In the genomic region with DNA sequence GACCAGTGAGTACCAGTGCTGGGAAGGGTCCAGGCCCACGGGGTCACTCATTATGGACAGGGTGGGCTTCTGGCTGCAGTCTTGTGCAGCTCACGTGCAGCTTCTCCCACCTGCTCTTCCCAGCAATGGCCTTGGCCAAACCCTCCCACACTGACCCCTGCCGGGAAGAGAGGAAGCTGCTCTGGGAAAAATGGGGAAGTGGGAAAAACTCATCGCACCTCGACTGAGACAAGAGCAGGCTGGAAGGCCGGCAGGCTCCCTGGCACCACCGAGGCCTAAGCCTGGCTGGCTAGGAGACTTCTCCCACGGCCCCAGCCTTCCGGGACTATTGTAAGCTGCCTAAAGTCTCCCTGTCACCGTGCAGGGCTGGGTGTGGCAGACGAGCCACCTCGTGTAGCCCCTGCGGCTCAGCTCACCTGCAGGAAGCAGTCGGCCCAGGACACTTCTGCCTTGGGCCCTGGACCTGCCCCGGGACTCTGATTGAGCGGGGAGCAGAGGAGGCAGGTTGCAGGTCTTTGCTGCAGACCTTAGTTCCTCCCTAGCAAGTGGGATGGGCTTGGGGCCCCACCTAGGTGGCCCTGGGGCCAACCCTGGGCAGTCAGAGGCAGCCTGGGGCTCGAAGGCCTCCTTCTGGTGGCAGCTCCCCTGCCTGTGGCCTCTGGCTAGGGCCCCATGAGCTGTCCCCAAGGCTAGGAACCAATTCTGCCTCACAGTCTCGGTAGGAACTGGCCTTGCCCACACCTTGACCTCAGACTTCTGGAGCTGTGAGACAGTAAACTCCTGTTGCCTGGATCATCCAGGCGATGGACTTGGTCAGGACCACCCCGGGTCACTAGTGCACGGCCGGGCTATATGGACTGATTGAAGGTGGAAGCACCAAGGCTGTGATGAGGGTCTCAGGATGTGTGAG, we compare ENCODE assay signal across 14 cellular contexts. TPM values are rescaled to one million over a fixed set of nuclear protein-coding genes. Genes with fewer than 3 reads are reported as not detected.
DNase-seq lines count a peak whose midpoint lies in the region; ATAC-seq, FAIRE-seq and TF ChIP-seq lines count a peak whose summit lies in the region.
"Had no signal": no experiment of that assay in that cellular context is flagged by ENCODE, and none has a peak within 500 bp of the region (broad histone marks: within the 10 kb centered on the region; RNA-seq: fewer than 3 reads in every experiment).

No MANE protein-coding gene starts in this region.

- no peak overlapping the region for H3K4me3 ChIP-seq in small intestine (ENCODE audit: low read depth in 1 of 2, low read length in 2 of 2)
- H3K4me3 ChIP-seq: gastrocnemius medialis had no signal

- H3K4me1 ChIP-seq in small intestine (ENCODE audit: control insufficient read depth in 2 of 2, insufficient read depth in 1 of 2, low read depth in 1 of 2, low read length in 1 of 2): no peaks in the 10 kb centered on the region
- H3K4me1 ChIP-seq: gastrocnemius medialis had no signal

- FAIRE-seq in frontal cortex (lab: Jason Lieb, UNC): no peak
- FAIRE-seq in small intestine (lab: Jason Lieb, UNC): no peak

- no peaks in the 10 kb centered on the region for H3K36me3 ChIP-seq in small intestine (ENCODE audit: control insufficient read depth in 2 of 2, insufficient read depth in 2 of 2, low read length in 2 of 2)
- H3K36me3 ChIP-seq: gastrocnemius medialis had no signal

- no peak for TF ChIP-seq POLR2A in GM18505 (IDR thresholded peaks at IDR 0.05; ENCODE audit: borderline replicate concordance, extremely low read depth, insufficient read depth, insufficient read length)

- peak; percentile 35 for DNase-seq in DMS 273 (lab: John Stamatoyannopoulos, UW; ENCODE audit: unreplicated experiment)
- DNase-seq in DMS 273 treated with DMSO at 0.1 percent for 48 hours (lab: John Stamatoyannopoulos, UW): no peak
- DNase-seq in UCSD-AML1 (lab: John Stamatoyannopoulos, UW; ENCODE audit: unreplicated experiment): peak; percentile 47
- peak; percentile 6 to 30 for DNase-seq in frontal cortex (ENCODE audit: low spot score in 2 of 2)
- DNase-seq in small intestine: peak; percentile 22
- DNase-seq: activated gamma-delta T cell treated with Interleukin-2 at 50 U/mL for 16 hours, gastrocnemius medialis, NCI-H146 had no signal

- no peak overlapping the region for H3K27ac ChIP-seq in small intestine (ENCODE audit: low read depth in 1 of 2, low read length in 1 of 2)
- H3K27ac ChIP-seq: gastrocnemius medialis had no signal

- peaks cover under 1 to 4% of the 10 kb centered on the region in 2 donors for H3K27me3 ChIP-seq in small intestine (ENCODE audit: control insufficient read depth in 2 of 2, insufficient read depth in 2 of 2, low read length in 2 of 2)

- ATAC-seq in HG02981 (IDR thresholded peaks at IDR 0.05; ENCODE audit: unreplicated experiment): no peak
- no peak for ATAC-seq in GM19463 (IDR thresholded peaks at IDR 0.05; ENCODE audit: unreplicated experiment)
- ATAC-seq in GM18505 (IDR thresholded peaks at IDR 0.05; ENCODE audit: unreplicated experiment): no peak

- no peaks in the 10 kb centered on the region for H3K9me3 ChIP-seq in small intestine (ENCODE audit: control insufficient read depth, low read depth)
- H3K9me3 ChIP-seq: gastrocnemius medialis had no signal

- WGBS in small intestine, 3 donors: 40 to 59% (median 48%) methylated on average over 22 of the region's 22 CpGs

RNA-seq across cellular contexts. Expression of gene MRGPRG, which starts 23.1 kb away (rescaled TPM):
- not detected for total RNA-seq in frontal cortex
- polyA plus RNA-seq in small intestine: not detected
- total RNA-seq: A172; gastrocnemius medialis; pulmonary artery endothelial cell; T-helper 1 cell treated with Interleukin-12 subunit alpha and Interleukin-12 subunit beta and Interleukin-4 antibody, amounts not matched to agents 30 ng/mL and 1 ng/mL, for 36 hours had no signal

RNA-seq across cellular contexts. Expression of gene OSBPL5, which starts 30.4 kb away (rescaled TPM):
- total RNA-seq in frontal cortex: 28.9 TPM
- 10 to 100 TPM in 1 of 3 donors, 1 to 10 TPM in 2; 1.6 to 12.9 (median 3.0) TPM for polyA plus RNA-seq in small intestine

RNA-seq across cellular contexts. Expression of gene MRGPRE, which starts 36.7 kb away (rescaled TPM):
- total RNA-seq in frontal cortex: not detected
- polyA plus RNA-seq in small intestine: under 1 TPM in 1 of 3 donors, not detected in 2; 0.22 TPM
- total RNA-seq: A172; gastrocnemius medialis; pulmonary artery endothelial cell; T-helper 1 cell treated with Interleukin-12 subunit alpha and Interleukin-12 subunit beta and Interleukin-4 antibody, amounts not matched to agents 30 ng/mL and 1 ng/mL, for 36 hours had no signal
